Comparison of ENCODE assay signal across 8 cellular contexts in genomic region chr7:83976302-83976701, GRCh38.
A peak's percentile ranks its signal among the peaks of the same experiment; 100 is the strongest.
DNase-seq lines count a peak whose midpoint lies in the region; ATAC-seq and TF ChIP-seq lines count a peak whose summit lies in the region.

No MANE protein-coding gene starts in this region.

- peak; percentile 27 for DNase-seq in D341Med (ENCODE audit: low spot score)
- peak; percentile 12 for DNase-seq in NCI-H345 (lab: John Stamatoyannopoulos, UW)
- peak; percentile 31 for DNase-seq in cerebellar cortex (ENCODE audit: low spot score)
- DNase-seq in mesothelial cell of epicardium (ENCODE audit: low spot score in 2 of 2, unreplicated experiment in 2 of 2), result no peak
- DNase-seq in activated effector memory CD4-positive, alpha-beta T cell treated with anti-CD3 and anti-CD28 coated beads, Interleukin-2, amount 50 U/mL, for 16 hours, result no peak

- H3K27ac Mint-ChIP-seq in mesothelial cell of epicardium, result no peak overlapping the region

- peak; percentile 79 for TF ChIP-seq CTCF in mesothelial cell of epicardium (IDR thresholded peaks at IDR 0.05; ENCODE audit: unreplicated experiment)

- H3K4me1 Mint-ChIP-seq in mesothelial cell of epicardium, result no peaks in the 10 kb centered on the region

- H3K27me3 Mint-ChIP-seq in mesothelial cell of epicardium (ENCODE audit: low read depth), result no peaks in the 10 kb centered on the region

- H3K36me3 Mint-ChIP-seq in mesothelial cell of epicardium, result peaks cover 10% of the 10 kb centered on the region

- H3K9me3 Mint-ChIP-seq in mesothelial cell of epicardium, result no peaks in the 10 kb centered on the region

- ATAC-seq in GM19023 (IDR thresholded peaks at IDR 0.05; ENCODE audit: unreplicated experiment) (peak; percentile 80), HG03095 (IDR thresholded peaks at IDR 0.05; ENCODE audit: unreplicated experiment) (peak; percentile 88), esophagus mucosa (no peak)

- H3K4me3 Mint-ChIP-seq in mesothelial cell of epicardium, result no peak overlapping the region

Comparison
In these comparisons a context has a peak if more than half of its experiments do, and no peak if none do; other contexts are left out.
1. DNase-seq: peak in D341Med (single experiment), NCI-H345 (single experiment) and cerebellar cortex (single experiment); none in mesothelial cell of epicardium (0 of 2) and activated effector memory CD4-positive, alpha-beta T cell treated with anti-CD3 and anti-CD28 coated beads, Interleukin-2, amount 50 U/mL, for 16 hours (single experiment).